In the genomic region with DNA sequence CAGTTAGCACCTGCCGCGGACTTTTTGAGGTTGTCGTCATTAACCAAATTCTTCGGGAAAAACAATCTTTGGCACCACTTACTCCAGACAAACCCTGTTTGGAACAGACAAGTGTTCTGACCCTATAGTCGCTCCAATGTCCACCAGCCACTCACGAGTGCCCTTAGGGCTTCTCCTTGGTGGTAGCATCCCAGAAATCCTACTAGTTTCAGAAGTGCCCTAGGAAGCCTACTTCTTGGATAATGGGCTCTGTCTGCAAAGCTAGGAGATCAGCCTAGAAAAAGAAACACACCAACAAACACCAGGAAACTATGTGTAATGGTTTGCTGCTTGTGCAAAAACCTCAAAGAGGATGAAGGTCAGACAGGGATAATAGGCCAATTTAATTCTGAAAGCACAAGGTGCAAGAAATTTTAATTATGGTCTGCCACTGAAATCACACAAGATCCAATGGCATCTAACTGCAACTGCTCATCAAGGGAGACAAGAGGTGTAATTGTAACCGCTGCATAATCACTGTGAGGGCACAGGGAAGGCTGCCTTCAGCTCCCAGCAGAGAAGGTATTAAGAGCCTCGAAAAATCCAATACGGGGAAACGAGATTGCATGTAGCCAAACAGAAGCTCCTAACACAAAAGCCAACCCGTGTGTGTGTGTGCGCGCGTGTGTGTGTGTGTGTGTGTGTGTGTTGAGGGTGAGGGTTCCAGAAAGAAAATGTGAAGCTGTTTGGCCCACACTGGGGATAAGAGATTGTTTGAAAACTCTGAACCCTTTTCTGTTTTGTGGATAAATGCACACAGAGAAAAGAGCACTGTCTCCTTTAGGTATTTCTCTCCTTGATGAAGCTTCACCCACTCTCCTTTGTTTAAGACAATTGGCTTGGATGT, we compare ENCODE assay signal across 9 cellular contexts. TPM values are rescaled to one million over a fixed set of nuclear protein-coding genes. Genes with fewer than 3 reads are reported as not detected.
DNase-seq lines count a peak whose midpoint lies in the region; ATAC-seq and TF ChIP-seq lines count a peak whose summit lies in the region.
"Had no signal": no experiment of that assay in that cellular context is flagged by ENCODE, and none has a peak within 500 bp of the region (broad histone marks: within the 10 kb centered on the region; RNA-seq: fewer than 3 reads in every experiment).

No MANE protein-coding gene starts in this region.

- POLR2A ChIA-PET in MCF 10A (lab: Yijun Ruan, JAX), result interaction anchor here (0.7 to 4.6 kb wide), 8 partner anchors 9 to 577 kb away, joined by 3 to 70 read pairs (median 6); no protein-coding TSS in a partner anchor
- POLR2A ChIA-PET in CD4-positive, alpha-beta T cell (lab: Charles Lee), result no interaction called here
- POLR2A ChIA-PET in HEK293T (lab: Yijun Ruan, JAX), result interaction anchor here (0.9 to 2.0 kb wide), 5 partner anchors 9 to 64 kb away, joined by 3 to 6 read pairs (median 4); no protein-coding TSS in a partner anchor

- WGBS in right lobe of liver (ENCODE audit: insufficient coverage, low coverage, low lambda C conversion rate, missing lambda C conversion rate), result 52% methylated on average over 14 of the region's 14 CpGs

- TF ChIP-seq CTCF in MCF 10A (IDR thresholded peaks at IDR 0.05; ENCODE audit: unreplicated experiment), result no peak
- no peak for TF ChIP-seq CTCF in right lobe of liver (IDR thresholded peaks at IDR 0.05)
- TF ChIP-seq CTCF in CD4-positive, alpha-beta T cell (IDR thresholded peaks at IDR 0.05), result no peak

- peaks cover 27% of the 10 kb centered on the region for H3K4me1 Mint-ChIP-seq in MCF 10A (ENCODE audit: insufficient read depth, unreplicated experiment)
- peaks cover 14% of the 10 kb centered on the region for H3K4me1 Mint-ChIP-seq in CD4-positive, alpha-beta T cell (ENCODE audit: low read depth)

- peak overlapping the region; percentile 91 for H3K4me3 Mint-ChIP-seq in MCF 10A (ENCODE audit: unreplicated experiment)
- H3K4me3 Mint-ChIP-seq in CD4-positive, alpha-beta T cell, result no peak overlapping the region

- no peaks in the 10 kb centered on the region for H3K36me3 ChIP-seq in right lobe of liver

- peak overlapping the region; percentile 31 for H3K27ac Mint-ChIP-seq in MCF 10A (ENCODE audit: low read depth, unreplicated experiment)
- no peak overlapping the region for H3K27ac Mint-ChIP-seq in CD4-positive, alpha-beta T cell
- H3K27ac Mint-ChIP-seq: activated naive CD4-positive, alpha-beta T cell treated with anti-CD3 and anti-CD28 coated beads, Interleukin-2, amount 50 U/mL, for 24 hours had no signal

- peak overlapping the region in 1 of 3 donors; percentile 14 for H3K27ac ChIP-seq in right lobe of liver
- H3K27ac ChIP-seq in CD4-positive, alpha-beta T cell (ENCODE audit: low read depth, low read length), result no peak overlapping the region

- intact Hi-C loops in MCF 10A (cut with micrococcal nuclease) (loop anchor here (5.0 kb wide), 2 partner anchors 97 to 152 kb away; no protein-coding TSS in a partner anchor), right lobe of liver (cut with DNase I) (no loop called here)
- intact Hi-C loops in CD4-positive, alpha-beta T cell (cut with DNase I, micrococcal nuclease), result no loop called here

- H3K4me1 ChIP-seq in right lobe of liver, result peaks cover 0 to 11% (median 0%) of the 10 kb centered on the region in 4 donors

- no TSS peak for BruUV-seq in MCF 10A (replicated peaks; lab: Mats Ljungman, UMichigan)

- no peak for TF ChIP-seq POLR2A in right lobe of liver (IDR thresholded peaks at IDR 0.05)

- peaks cover 7% of the 10 kb centered on the region for H3K36me3 Mint-ChIP-seq in MCF 10A (ENCODE audit: insufficient read depth, unreplicated experiment)
- no peaks in the 10 kb centered on the region for H3K36me3 Mint-ChIP-seq in CD4-positive, alpha-beta T cell (ENCODE audit: low read depth)
- H3K36me3 Mint-ChIP-seq: activated naive CD4-positive, alpha-beta T cell treated with anti-CD3 and anti-CD28 coated beads, Interleukin-2, amount 50 U/mL, for 24 hours had no signal

- ATAC-seq in right lobe of liver (peak in 1 of 4 donors; percentile 3), GM21825 (IDR thresholded peaks at IDR 0.05; ENCODE audit: unreplicated experiment) (no peak)
- ATAC-seq in CD4-positive, alpha-beta T cell (ENCODE audit: poor library complexity), result no peak

- H3K9me3 Mint-ChIP-seq in MCF 10A (ENCODE audit: unreplicated experiment), result no peaks in the 10 kb centered on the region
- H3K9me3 Mint-ChIP-seq in CD4-positive, alpha-beta T cell, result no peaks in the 10 kb centered on the region
- H3K9me3 Mint-ChIP-seq: activated naive CD4-positive, alpha-beta T cell treated with anti-CD3 and anti-CD28 coated beads, Interleukin-2, amount 50 U/mL, for 24 hours had no signal

- H3K27me3 Mint-ChIP-seq in MCF 10A (ENCODE audit: insufficient read depth, unreplicated experiment), result no peaks in the 10 kb centered on the region
- peaks cover 64% of the 10 kb centered on the region for H3K27me3 Mint-ChIP-seq in CD4-positive, alpha-beta T cell

- peak overlapping the region; percentile 51 to 67 (median 60) for H3K4me3 ChIP-seq in right lobe of liver

- H3K9me3 ChIP-seq in right lobe of liver, result no peaks in the 10 kb centered on the region
- H3K9me3 ChIP-seq in CD4-positive, alpha-beta T cell (ENCODE audit: control insufficient read depth, low read length), result no peaks in the 10 kb centered on the region

- H3K27me3 ChIP-seq in right lobe of liver, result no peaks in the 10 kb centered on the region
- H3K27me3 ChIP-seq in CD4-positive, alpha-beta T cell (ENCODE audit: control insufficient read depth, insufficient read depth, low read length), result peaks cover 45% of the 10 kb centered on the region

- DNase-seq in DMS53 (lab: John Stamatoyannopoulos, UW), result peak; percentile 48
- DNase-seq in DMS53 treated with DMSO at 0.1 percent for 48 hours (lab: John Stamatoyannopoulos, UW; ENCODE audit: unreplicated experiment), result no peak
- DNase-seq in MCF 10A (ENCODE audit: unreplicated experiment), result peak; percentile 18
- DNase-seq in right lobe of liver, result no peak
- DNase-seq in superior temporal gyrus (ENCODE audit: extremely low spot score), result peak; percentile 43
- DNase-seq in CD4-positive, alpha-beta T cell, result no peak
- no peak for DNase-seq in HEK293T (ENCODE audit: extremely low spot score)

- CTCF ChIA-PET in MCF 10A (lab: Yijun Ruan, JAX) (interaction anchor here (0.7 to 3.4 kb wide), 8 partner anchors 9 to 118 kb away, joined by 3 to 17 read pairs (median 4); no protein-coding TSS in a partner anchor), HEK293T (lab: Yijun Ruan, JAX) (interaction anchor here (1.0 kb wide), 1 partner anchor 110 kb away, joined by 5 read pairs; no protein-coding TSS in a partner anchor)
- CTCF ChIA-PET in CD4-positive, alpha-beta T cell (lab: Charles Lee), result no interaction called here

TF ChIP-seq in HEK293T, 16 proteins besides CTCF, POLR2A, EP300 and RAD21:
- TF ChIP-seq ZNF384 (IDR thresholded peaks at IDR 0.05) (no peak), SUZ12 (IDR thresholded peaks at IDR 0.05) (no peak), TARDBP (IDR thresholded peaks at IDR 0.05) (no peak)

RNA-seq across cellular contexts. Expression of a gene that starts 2.2 kb away (rescaled TPM):
- total RNA-seq in MCF 10A (2022) (34.7 and 37.8 TPM in 2 replicates), right lobe of liver (10 to 100 TPM in 5 of 6 experiments, 1 to 10 TPM in 1; 9.3 to 36.0 (median 25.8) TPM)
- under 1 TPM; 0.22 to 0.52 TPM for total RNA-seq in CD4-positive, alpha-beta T cell

Comparison
In these comparisons a context has a peak if more than half of its experiments do, and no peak if none do; other contexts are left out.
1. DNase-seq: peak in DMS53 (single experiment), MCF 10A (single experiment) and superior temporal gyrus (single experiment); none in DMS53 treated with DMSO at 0.1 percent for 48 hours (single experiment), right lobe of liver (0 of 3), CD4-positive, alpha-beta T cell (0 of 10) and HEK293T (single experiment).
2. RNA of a gene that starts 2.2 kb away (total RNA-seq): 34.7 to 37.8 TPM in MCF 10A and 9.3 to 36.0 TPM in right lobe of liver; 0.22 to 0.52 TPM in CD4-positive, alpha-beta T cell; every median in the first group is over 4 times any median in the second.